Comparison of ENCODE assay signal across 9 cellular contexts in the genomic region with DNA sequence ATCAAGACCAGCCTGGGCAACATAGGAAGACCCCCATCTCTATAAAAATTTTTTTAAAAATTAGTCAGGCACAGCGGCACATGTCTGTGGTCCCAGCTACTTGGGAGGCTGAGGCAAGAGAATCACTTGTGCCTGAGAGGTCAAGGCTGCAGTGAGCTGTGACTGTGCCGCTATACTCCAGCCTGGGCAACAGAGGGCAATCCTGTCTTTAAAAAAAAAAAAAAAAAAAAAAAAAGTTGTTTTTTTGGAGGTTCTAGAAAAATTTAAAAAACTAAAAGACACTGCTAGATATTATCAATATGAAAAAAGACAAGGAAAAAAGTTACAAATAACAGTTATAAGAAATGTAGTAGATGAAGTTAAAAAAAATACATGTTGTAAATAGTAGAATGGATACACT. TPM values are rescaled to one million over a fixed set of nuclear protein-coding genes. Genes with fewer than 3 reads are reported as not detected.
A peak's percentile ranks its signal among the peaks of the same experiment; 100 is the strongest.
DNase-seq lines count a peak whose midpoint lies in the region; ATAC-seq and TF ChIP-seq lines count a peak whose summit lies in the region.
"Had no signal": no experiment of that assay in that cellular context is flagged by ENCODE, and none has a peak within 500 bp of the region (broad histone marks: within the 10 kb centered on the region; RNA-seq: fewer than 3 reads in every experiment).

No MANE protein-coding gene starts in this region.

- 63% methylated on average over 2 of the region's 2 CpGs; no CpG with 5 or more reads in 1 of the 2 donors for WGBS in gastroesophageal sphincter (ENCODE audit: low coverage in 1 of 2), 2 donors

- ATAC-seq in foreskin keratinocyte (peak; percentile 35), gastroesophageal sphincter (no peak), HG03175 (IDR thresholded peaks at IDR 0.05; ENCODE audit: unreplicated experiment) (no peak)

- H3K36me3 ChIP-seq in BJ (ENCODE audit: control insufficient read depth, insufficient read depth, low read length): no peaks in the 10 kb centered on the region
- no peaks in the 10 kb centered on the region for H3K36me3 ChIP-seq in gastroesophageal sphincter

- CTCF ChIA-PET in BJ (lab: Yijun Ruan, JAX): interaction anchor here (0.9 to 1.2 kb wide), 2 partner anchors 41 to 404 kb away, joined by 3 read pairs; a partner anchor contains a TSS

- H3K27me3 ChIP-seq in BJ (ENCODE audit: control insufficient read depth, insufficient read depth, low read length) (peaks cover 4% of the 10 kb centered on the region; the same call in 1 of the 2 replicates), foreskin keratinocyte (peaks cover 5% of the 10 kb centered on the region), gastroesophageal sphincter (peaks cover 12% of the 10 kb centered on the region)

- POLR2A ChIA-PET in BJ (lab: Charles Lee): no interaction called here

- TF ChIP-seq POLR2A in gastroesophageal sphincter (IDR thresholded peaks at IDR 0.05): no peak

- DNase-seq in BJ (ENCODE audit: low read depth): no peak
- peak; percentile 30 for DNase-seq in RPMI8226
- no peak for DNase-seq in foreskin keratinocyte
- no peak for DNase-seq in effector CD4-positive, alpha-beta T cell
- DNase-seq in activated T-cell treated with anti-CD3 and anti-CD28 coated beads, Interleukin-2, amount 50 U/mL, for 1 hour: no peak

- H3K4me1 ChIP-seq in foreskin keratinocyte (no peaks in the 10 kb centered on the region), gastroesophageal sphincter (no peaks in the 10 kb centered on the region)

- no peaks in the 10 kb centered on the region for H3K9me3 ChIP-seq in gastroesophageal sphincter

- TF ChIP-seq CTCF in BJ (IDR thresholded peaks at IDR 0.05; ENCODE audit: insufficient read depth, low read depth, low read length): peak; percentile 41
- TF ChIP-seq CTCF in GM12875 (IDR thresholded peaks at IDR 0.05; ENCODE audit: borderline replicate concordance, insufficient read depth, low read depth, low read length): peak; percentile 40; the same call in 1 of the 2 replicates
- TF ChIP-seq CTCF in foreskin keratinocyte (conservative IDR thresholded peaks at IDR 0.05): peak; percentile 37
- TF ChIP-seq CTCF in gastroesophageal sphincter (IDR thresholded peaks at IDR 0.05): no peak

- no peak for TF ChIP-seq EP300 in gastroesophageal sphincter (IDR thresholded peaks at IDR 0.05)

- H3K4me3 ChIP-seq in BJ (ENCODE audit: low read depth, low read length): no peak overlapping the region
- no peak overlapping the region for H3K4me3 ChIP-seq in GM12875 (ENCODE audit: low read depth, low read length)
- H3K4me3 ChIP-seq in gastroesophageal sphincter: no peak overlapping the region

- no peak overlapping the region for H3K27ac ChIP-seq in foreskin keratinocyte
- H3K27ac ChIP-seq in gastroesophageal sphincter: no peak overlapping the region

RNA-seq across cellular contexts. Expression of a gene that starts 56.1 kb away (rescaled TPM):
- polyA plus RNA-seq in BJ (2011; rRNA removed): not detected in 2 replicates
- not detected in 2 replicates for polyA minus RNA-seq in BJ (2011; rRNA and poly(A)+ RNA removed)
- 0.44 and 0.60 TPM in 2 replicates for total RNA-seq in foreskin keratinocyte
- 0.36 and 0.50 TPM in 2 replicates for polyA plus RNA-seq in foreskin keratinocyte
- 1 to 10 TPM in 1 of 4 donors, under 1 TPM in 1, not detected in 2; 0.40 to 3.3 TPM for total RNA-seq in gastroesophageal sphincter
- total RNA-seq: LHCN-M2 had no signal

Comparison
In these comparisons a context has a peak if more than half of its experiments do, and no peak if none do; other contexts are left out.
1. CTCF ChIP-seq: peak in BJ (single experiment), GM12875 (single experiment) and foreskin keratinocyte (single experiment); none in gastroesophageal sphincter (0 of 4).